16 cellular contexts compared by ENCODE assay signal in genomic region chr10:131022369-131022768, GRCh38.
DNase-seq lines count a peak whose midpoint lies in the region; ATAC-seq and TF ChIP-seq lines count a peak whose summit lies in the region.
"Had no signal": no experiment of that assay in that cellular context is flagged by ENCODE, and none has a peak within 500 bp of the region (broad histone marks: within the 10 kb centered on the region; RNA-seq: fewer than 3 reads in every experiment).

No MANE protein-coding gene starts in this region.

- CTCF ChIA-PET in Panc1 (lab: Charles Lee): no interaction called here

- no peaks in the 10 kb centered on the region for H3K23me2 ChIP-seq in H9 (ENCODE audit: insufficient read length, low read depth, low read length, poor library complexity, severe bottlenecking)

- no peak for TF ChIP-seq EP300 in gastroesophageal sphincter (IDR thresholded peaks at IDR 0.05)
- no peak for TF ChIP-seq EP300 in stomach (IDR thresholded peaks at IDR 0.05)

- no peak overlapping the region for H3K4ac ChIP-seq in H9 (ENCODE audit: low read depth, low read length)

- H3K9me3 ChIP-seq in H9 (ENCODE audit: control insufficient read depth, low read depth, low read length) (no peaks in the 10 kb centered on the region), Panc1 (ENCODE audit: control insufficient read depth, insufficient read depth, low read depth, low read length) (no peaks in the 10 kb centered on the region), gastroesophageal sphincter (no peaks in the 10 kb centered on the region), spleen (no peaks in the 10 kb centered on the region), stomach (no peaks in the 10 kb centered on the region)
- H3K9me3 ChIP-seq: BLaER1 treated with 17β-estradiol and CSF1 and Interleukin-3, amounts not matched to agents 10 nM and 100 nM had no signal

- no peak overlapping the region for H2BK20ac ChIP-seq in H9 (ENCODE audit: low read depth, low read length, poor library complexity, severe bottlenecking)

- H2BK12ac ChIP-seq in H9 (ENCODE audit: insufficient read length, low read depth, low read length): no peak overlapping the region

- H3K79me1 ChIP-seq in H9 (ENCODE audit: insufficient read depth, low read depth, low read length, poor library complexity, severe bottlenecking): no peaks in the 10 kb centered on the region

- POLR2A ChIA-PET in Panc1 (lab: Charles Lee): no interaction called here

- no peak overlapping the region for H3T11ph ChIP-seq in H9 (ENCODE audit: low read length)

- no peaks in the 10 kb centered on the region for H3K27me3 ChIP-seq in H9 (ENCODE audit: insufficient read depth, low read length)
- H3K27me3 ChIP-seq in Panc1 (ENCODE audit: control insufficient read depth, insufficient read depth, low read length): peaks cover 2% of the 10 kb centered on the region; the same call in 1 of the 2 replicates
- H3K27me3 ChIP-seq in gastroesophageal sphincter: peaks cover 40% of the 10 kb centered on the region
- peaks cover 0 to 5% (median 0%) of the 10 kb centered on the region in 7 donors for H3K27me3 ChIP-seq in spleen (replicated peaks in 1 of 7)
- H3K27me3 ChIP-seq in stomach: peaks cover 0 to 35% (median 0%) of the 10 kb centered on the region in 3 donors
- H3K27me3 ChIP-seq: BLaER1 treated with 17β-estradiol and CSF1 and Interleukin-3, amounts not matched to agents 10 nM and 100 nM had no signal

- H3K36me3 Mint-ChIP-seq in H9 (ENCODE audit: insufficient read depth in 1 of 3, low read depth in 3 of 3): no peaks in the 10 kb centered on the region; a peak in 1 of 7 replicates
- H3K36me3 Mint-ChIP-seq: CD8-positive, alpha-beta T cell had no signal

- H3K36me3 ChIP-seq in Panc1 (ENCODE audit: control insufficient read depth, insufficient read depth, low read length) (no peaks in the 10 kb centered on the region), gastroesophageal sphincter (no peaks in the 10 kb centered on the region), spleen (no peaks in the 10 kb centered on the region), stomach (no peaks in the 10 kb centered on the region)
- H3K36me3 ChIP-seq: BLaER1 treated with 17β-estradiol and CSF1 and Interleukin-3, amounts not matched to agents 10 nM and 100 nM had no signal

- no peak overlapping the region for H4K5ac ChIP-seq in H9 (ENCODE audit: insufficient read length, low read depth, low read length)

- no peak overlapping the region for H3K18ac ChIP-seq in H9 (ENCODE audit: insufficient read length, low read depth, low read length)

- no peak overlapping the region for H3K4me3 Mint-ChIP-seq in H9
- H3K4me3 Mint-ChIP-seq: B cell; CD8-positive, alpha-beta T cell; HFFc6 had no signal

- H3K9me3 Mint-ChIP-seq in H9: no peaks in the 10 kb centered on the region; a peak in 1 of 5 replicates
- H3K9me3 Mint-ChIP-seq: CD8-positive, alpha-beta T cell had no signal

- WGBS in H9 (ENCODE audit: extremely low coverage, insufficient read length, low lambda C conversion rate): no CpG with 5 or more reads among the region's 10 CpGs
- WGBS in gastroesophageal sphincter (ENCODE audit: low coverage in 1 of 2), 2 donors: 100% methylated on average over 1 of the region's 10 CpGs; no CpG with 5 or more reads in 1 of the 2 donors
- 78 to 90% (median 85%) methylated on average over 7 to 10 of the region's 10 CpGs for WGBS in spleen, 5 donors
- 79 to 93% (median 89%) methylated on average over 6 to 10 of the region's 10 CpGs for WGBS in stomach, 5 donors

- no peak overlapping the region for H2BK5ac ChIP-seq in H9 (ENCODE audit: insufficient read length, low read length)

- BruUV-seq in Panc1 (replicated peaks; lab: Mats Ljungman, UMichigan): no TSS peak

- no peak overlapping the region for H3K56ac ChIP-seq in H9 (ENCODE audit: insufficient read length, low read depth, low read length)

- no peaks in the 10 kb centered on the region for H3K79me2 ChIP-seq in H9 (ENCODE audit: insufficient read depth, low read length)

- intact Hi-C loops in Panc1 (cut with micrococcal nuclease; ENCODE audit: unreplicated experiment): no loop called here
- intact Hi-C loops in spleen (cut with DNase I; ENCODE audit: low total_unique reads): no loop called here
- intact Hi-C loops in stomach (cut with DNase I; ENCODE audit: low total_unique reads): no loop called here

- no peak overlapping the region for H3K4me3 ChIP-seq in Panc1 (ENCODE audit: low read depth in 2 of 2, low read length in 2 of 2)
- H3K4me3 ChIP-seq in gastroesophageal sphincter: no peak overlapping the region
- H3K4me3 ChIP-seq in spleen: no peak overlapping the region
- no peak overlapping the region for H3K4me3 ChIP-seq in stomach
- H3K4me3 ChIP-seq: BLaER1 treated with 17β-estradiol and CSF1 and Interleukin-3, amounts not matched to agents 10 nM and 100 nM; GM23248 had no signal

- H3K27ac ChIP-seq in H9 (ENCODE audit: insufficient read length, low read depth, low read length) (no peak overlapping the region), Panc1 (ENCODE audit: low read length) (no peak overlapping the region), gastroesophageal sphincter (no peak overlapping the region), spleen (no peak overlapping the region), stomach (no peak overlapping the region)
- H3K27ac ChIP-seq: BLaER1 treated with 17β-estradiol and CSF1 and Interleukin-3, amounts not matched to agents 10 nM and 100 nM; GM23248 had no signal

- no peaks in the 10 kb centered on the region for H4K20me1 ChIP-seq in H9 (ENCODE audit: control insufficient read depth, insufficient read depth, insufficient read length)

- DNase-seq in H9 (no peak), Panc1 (ENCODE audit: low read depth, low spot score) (no peak), spleen (peak; percentile 51), stomach (no peak)
- DNase-seq: Calu3; CD8-positive, alpha-beta T cell; DMS79 treated with DMSO at 0.1 percent for 48 hours; GF-D8; GM23248; HFFc6 had no signal

- no peak overlapping the region for H3K4me2 ChIP-seq in H9 (ENCODE audit: insufficient read depth, insufficient read length, low read length)
- H3K4me2 ChIP-seq: BLaER1 treated with 17β-estradiol and CSF1 and Interleukin-3, amounts not matched to agents 10 nM and 100 nM had no signal

- no peak overlapping the region for H2AK5ac ChIP-seq in H9 (ENCODE audit: insufficient read length, low read length)

- H3K27me3 Mint-ChIP-seq in H9 (ENCODE audit: low read depth): peaks cover 2% of the 10 kb centered on the region
- H3K27me3 Mint-ChIP-seq: B cell had no signal

- H3K14ac ChIP-seq in H9 (ENCODE audit: insufficient read depth, low read length): peak overlapping the region; percentile 11; the same call in 1 of the 2 replicates

- TF ChIP-seq POLR2A in gastroesophageal sphincter (IDR thresholded peaks at IDR 0.05): no peak
- TF ChIP-seq POLR2A in spleen (IDR thresholded peaks at IDR 0.05): no peak
- no peak for TF ChIP-seq POLR2A in stomach (IDR thresholded peaks at IDR 0.05)

- in situ Hi-C loops in Panc1 (cut with HindIII; ENCODE audit: low pct_unique_long_range_greater_than_20kb, low sequenced_read_pairs): no loop called here

- peaks cover 6 to 10% of the 10 kb centered on the region in 2 experiments; a peak in 3 of 4 replicates for H3K4me1 Mint-ChIP-seq in H9
- H3K4me1 Mint-ChIP-seq: B cell had no signal

- H2AFZ ChIP-seq in H9 (ENCODE audit: low read length): no peak overlapping the region
- H2AFZ ChIP-seq: GM23248 had no signal

- H3K4me1 ChIP-seq in H9 (ENCODE audit: insufficient read depth, low read length) (no peaks in the 10 kb centered on the region), Panc1 (ENCODE audit: control insufficient read depth, insufficient read depth, low read length) (no peaks in the 10 kb centered on the region), gastroesophageal sphincter (no peaks in the 10 kb centered on the region), spleen (no peaks in the 10 kb centered on the region), stomach (no peaks in the 10 kb centered on the region)
- H3K4me1 ChIP-seq: BLaER1 treated with 17β-estradiol and CSF1 and Interleukin-3, amounts not matched to agents 10 nM and 100 nM had no signal

- no peak overlapping the region for H2BK120ac ChIP-seq in H9 (ENCODE audit: low read depth, low read length, poor library complexity, severe bottlenecking)

- H4K8ac ChIP-seq in H9 (replicated peaks; ENCODE audit: insufficient read length, low read depth, low read length): peak overlapping the region; percentile 36

- H3K27ac Mint-ChIP-seq in H9: no peak overlapping the region
- H3K27ac Mint-ChIP-seq: CD8-positive, alpha-beta T cell; HFFc6 had no signal

- H3K9ac ChIP-seq in H9 (ENCODE audit: extremely low read depth, insufficient read length, low read length): no peak overlapping the region
- H3K9ac ChIP-seq: BLaER1 treated with 17β-estradiol and CSF1 and Interleukin-3, amounts not matched to agents 10 nM and 100 nM; GM23248 had no signal

- no peak overlapping the region for H3K23ac ChIP-seq in H9 (ENCODE audit: insufficient read length, low read depth, low read length)

- TF ChIP-seq CTCF in H9 (conservative IDR thresholded peaks at IDR 0.05) (no peak), Panc1 (IDR thresholded peaks at IDR 0.05) (no peak), gastroesophageal sphincter (IDR thresholded peaks at IDR 0.05) (no peak), spleen (IDR thresholded peaks at IDR 0.05 in 8 of 11, conservative IDR thresholded peaks at IDR 0.05 in 3 of 11) (no peak), stomach (IDR thresholded peaks at IDR 0.05) (no peak)

- ATAC-seq in Panc1: peak; percentile 45; the same call in 1 of the 2 replicates
- ATAC-seq in gastroesophageal sphincter: peak; percentile 13
- ATAC-seq in GM21717 (IDR thresholded peaks at IDR 0.05; ENCODE audit: unreplicated experiment): no peak
- no peak for ATAC-seq in GM18858 (IDR thresholded peaks at IDR 0.05; ENCODE audit: unreplicated experiment)
- ATAC-seq: CD8-positive, alpha-beta T cell; HCT116 had no signal

- H4K91ac ChIP-seq in H9 (ENCODE audit: insufficient read length, low read depth, low read length): no peak overlapping the region

- H2BK15ac ChIP-seq in H9 (ENCODE audit: low read depth, low read length): no peak overlapping the region

Comparison
In these comparisons a context has a peak if more than half of its experiments do, and no peak if none do; other contexts are left out.
1. ATAC-seq: peak in Panc1 (single experiment) and gastroesophageal sphincter (single experiment); none in GM21717 (single experiment) and GM18858 (single experiment).